8 cellular contexts compared by ENCODE assay signal in the genomic region with DNA sequence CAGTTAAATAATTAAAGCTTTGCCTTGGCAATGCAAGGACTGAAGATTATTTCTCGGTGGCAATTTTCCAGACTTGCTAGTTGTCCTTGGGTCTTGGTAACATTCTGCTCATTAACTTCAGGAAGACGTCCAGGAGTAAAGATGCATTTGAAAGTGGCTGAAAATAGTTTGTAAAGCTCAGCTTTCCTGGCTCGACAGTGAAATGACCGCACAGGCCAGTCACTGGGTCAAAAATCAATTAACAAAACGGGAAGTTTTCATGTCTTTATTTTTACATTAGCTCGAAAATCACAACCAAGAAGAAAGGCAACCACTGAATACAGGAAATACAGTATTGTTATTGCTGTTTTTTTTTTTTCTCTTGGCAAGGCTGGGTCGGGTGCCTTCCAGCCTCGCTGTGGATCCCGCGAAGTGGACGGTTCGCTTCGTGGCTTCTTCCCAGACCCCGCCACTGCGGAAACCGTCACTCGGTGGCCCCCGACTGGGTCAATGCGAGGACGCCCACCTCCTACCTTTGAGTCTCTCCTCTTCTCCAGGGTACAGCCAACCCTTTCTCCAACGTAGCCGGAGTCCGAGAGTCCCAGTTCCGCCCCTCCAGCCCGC. TPM values are rescaled to one million over a fixed set of nuclear protein-coding genes. Genes with fewer than 3 reads are reported as not detected.
DNase-seq lines count a peak whose midpoint lies in the region; ATAC-seq and TF ChIP-seq lines count a peak whose summit lies in the region.

No MANE protein-coding gene starts in this region.

- peaks cover 7% of the 10 kb centered on the region for H3K36me3 Mint-ChIP-seq in MCF 10A (ENCODE audit: insufficient read depth, unreplicated experiment)

- intact Hi-C loops in MCF 10A (cut with micrococcal nuclease) (no loop called here), left colon (cut with DNase I, micrococcal nuclease) (no loop called here), stomach (cut with DNase I; ENCODE audit: low total_unique reads) (no loop called here)

- CTCF ChIA-PET in MCF 10A (lab: Yijun Ruan, JAX), result interaction anchor here (0.7 to 1.0 kb wide), 4 partner anchors 9 to 162 kb away, joined by 3 to 5 read pairs (median 3); no protein-coding TSS in a partner anchor

- no peak for ATAC-seq in stimulated activated naive CD8-positive, alpha-beta T cell treated with anti-CD3 and anti-CD28 coated beads, Interleukin-15, amount 100 ng/mL, for 72 hours
- no peak for ATAC-seq in stimulated activated naive CD8-positive, alpha-beta T cell treated with anti-CD3 and anti-CD28 coated beads, Interleukin-15, Interleukin-2, amounts not matched to agents 100 U/mL and 50 U/mL, for 24 hours
- ATAC-seq in left colon (peak; percentile 9), HG02884 (IDR thresholded peaks at IDR 0.05; ENCODE audit: unreplicated experiment) (no peak)

- no peaks in the 10 kb centered on the region for H3K36me3 ChIP-seq in stomach

- TF ChIP-seq CTCF in MCF 10A (IDR thresholded peaks at IDR 0.05; ENCODE audit: unreplicated experiment) (no peak), stomach (IDR thresholded peaks at IDR 0.05) (no peak)

- TSS peak; percentile 78 for BruUV-seq in MCF 10A (replicated peaks; lab: Mats Ljungman, UMichigan)

- TF ChIP-seq POLR2A in stomach (IDR thresholded peaks at IDR 0.05), result peak in 1 of 4 donors; percentile 19

- peak overlapping the region; percentile 81 to 91 (median 84) for H3K27ac ChIP-seq in stomach

- H3K4me3 ChIP-seq in stomach, result peak overlapping the region; percentile 62 to 87 (median 72)

- no peak for DNase-seq in stimulated activated naive CD8-positive, alpha-beta T cell treated with anti-CD3 and anti-CD28 coated beads, Interleukin-15, amount 100 ng/mL, for 72 hours
- no peak for DNase-seq in stimulated activated naive CD8-positive, alpha-beta T cell treated with anti-CD3 and anti-CD28 coated beads, Interleukin-15, Interleukin-2, amounts not matched to agents 100 U/mL and 50 U/mL, for 24 hours
- DNase-seq in MCF 10A (ENCODE audit: unreplicated experiment), result no peak
- DNase-seq in left colon, result no peak
- no peak for DNase-seq in stomach
- no peak for DNase-seq in ureter (ENCODE audit: low spot score)
- DNase-seq in stimulated activated CD4-positive, alpha-beta T cell treated with anti-CD3 and anti-CD28 coated beads, Interleukin-2, amount 100 ng/mL, for 24 hours, result no peak

- POLR2A ChIA-PET in MCF 10A (lab: Yijun Ruan, JAX), result interaction anchor here (0.5 to 2.5 kb wide), 7 partner anchors 9 to 571 kb away, joined by 3 to 16 read pairs (median 4); no protein-coding TSS in a partner anchor

- no peaks in the 10 kb centered on the region for H3K9me3 ChIP-seq in stomach

- TF ChIP-seq EP300 in stomach (IDR thresholded peaks at IDR 0.05), result no peak

- H3K27me3 Mint-ChIP-seq in stimulated activated naive CD8-positive, alpha-beta T cell treated with anti-CD3 and anti-CD28 coated beads, Interleukin-15, amount 100 ng/mL, for 72 hours, result peaks cover 46% of the 10 kb centered on the region
- H3K27me3 Mint-ChIP-seq in MCF 10A (ENCODE audit: insufficient read depth, unreplicated experiment), result no peaks in the 10 kb centered on the region

- peaks cover 0 to 10% (median 0%) of the 10 kb centered on the region in 3 donors for H3K27me3 ChIP-seq in stomach

- WGBS in stomach, 5 donors, result 2 to 4% (median 3%) methylated on average over 20 to 25 of the region's 25 CpGs

- peaks cover 0 to 24% (median 12%) of the 10 kb centered on the region in 4 donors for H3K4me1 ChIP-seq in stomach

- peaks cover 11% of the 10 kb centered on the region for H3K4me1 Mint-ChIP-seq in stimulated activated naive CD8-positive, alpha-beta T cell treated with anti-CD3 and anti-CD28 coated beads, Interleukin-15, amount 100 ng/mL, for 72 hours
- H3K4me1 Mint-ChIP-seq in MCF 10A (ENCODE audit: insufficient read depth, unreplicated experiment), result peaks cover 25% of the 10 kb centered on the region

- no peak overlapping the region for H3K27ac Mint-ChIP-seq in stimulated activated naive CD8-positive, alpha-beta T cell treated with anti-CD3 and anti-CD28 coated beads, Interleukin-15, amount 100 ng/mL, for 72 hours
- peak overlapping the region; percentile 88 for H3K27ac Mint-ChIP-seq in MCF 10A (ENCODE audit: low read depth, unreplicated experiment)

- peak overlapping the region; percentile 29 to 46 for H3K4me3 Mint-ChIP-seq in stimulated activated naive CD8-positive, alpha-beta T cell treated with anti-CD3 and anti-CD28 coated beads, Interleukin-15, amount 100 ng/mL, for 72 hours
- H3K4me3 Mint-ChIP-seq in MCF 10A (ENCODE audit: unreplicated experiment), result peak overlapping the region; percentile 91

- H3K9me3 Mint-ChIP-seq in stimulated activated naive CD8-positive, alpha-beta T cell treated with anti-CD3 and anti-CD28 coated beads, Interleukin-15, amount 100 ng/mL, for 72 hours, result no peaks in the 10 kb centered on the region
- no peaks in the 10 kb centered on the region for H3K9me3 Mint-ChIP-seq in MCF 10A (ENCODE audit: unreplicated experiment)

RNA-seq across cellular contexts. Expression of gene SNX7, which starts 0.5 kb away (rescaled TPM):
- 22.8 and 24.2 TPM in 2 replicates for total RNA-seq in MCF 10A (2022)
- total RNA-seq in left colon, result 10 to 100 TPM; 43.9 to 45.9 TPM
- total RNA-seq in stomach, result 10 to 100 TPM; 15.6 to 38.9 (median 28.1) TPM
- 10 to 100 TPM; 11.1 to 27.0 (median 22.0) TPM for polyA plus RNA-seq in stomach
- 25.0 TPM for total RNA-seq in ureter
